Comparison of ENCODE assay signal across 14 cellular contexts in the genomic region with DNA sequence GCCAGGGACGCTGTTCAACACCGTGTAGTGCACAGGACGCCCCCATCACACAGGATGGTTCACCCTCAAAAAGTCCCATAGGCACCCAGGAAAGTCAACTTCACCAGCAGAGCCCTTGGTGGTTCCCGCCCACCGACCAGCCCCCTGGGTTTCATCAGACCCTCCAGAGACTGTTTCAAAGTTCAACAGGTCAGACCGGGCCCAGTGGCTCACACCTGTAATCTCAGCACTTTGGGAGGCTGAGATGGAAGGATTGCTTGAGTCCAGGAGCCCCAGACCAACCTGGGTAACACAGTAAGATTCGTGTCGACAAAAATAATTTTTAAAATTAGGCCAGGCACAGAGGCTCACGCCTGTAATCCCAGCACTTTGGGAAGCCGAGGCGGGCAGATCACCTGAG.
A peak's percentile ranks its signal among the peaks of the same experiment; 100 is the strongest.
DNase-seq lines count a peak whose midpoint lies in the region; ATAC-seq, FAIRE-seq and TF ChIP-seq lines count a peak whose summit lies in the region.
"Had no signal": no experiment of that assay in that cellular context is flagged by ENCODE, and none has a peak within 500 bp of the region (broad histone marks: within the 10 kb centered on the region; RNA-seq: fewer than 3 reads in every experiment).

No MANE protein-coding gene starts in this region.

- TF ChIP-seq POLR2A in testis (IDR thresholded peaks at IDR 0.05) (no peak), GM12892 (IDR thresholded peaks at IDR 0.05; ENCODE audit: low read depth, low read length) (no peak)

- TF ChIP-seq RAD21 in SK-N-SH (IDR thresholded peaks at IDR 0.05; ENCODE audit: low read length) = no peak

- H3F3A ChIP-seq in SK-N-SH (replicated peaks; ENCODE audit: insufficient read depth) = peaks cover 20% of the 10 kb centered on the region

- H3K27ac Mint-ChIP-seq in astrocyte (ENCODE audit: unreplicated experiment) = peak overlapping the region; percentile 100

- H3K36me3 ChIP-seq in SK-N-SH (replicated peaks in 1 of 2; ENCODE audit: control insufficient read depth in 1 of 2, insufficient read depth in 2 of 2, low read length in 1 of 2) (no peaks in the 10 kb centered on the region), astrocyte (ENCODE audit: insufficient read depth, low read length) (no peaks in the 10 kb centered on the region), muscle layer of colon (ENCODE audit: insufficient read depth, low read length) (no peaks in the 10 kb centered on the region), testis (ENCODE audit: low read depth, missing control alignments) (no peaks in the 10 kb centered on the region)

- ATAC-seq in SK-N-SH treated with all-trans-retinoic acid at 6 μM for 48 hours = no peak
- no peak for ATAC-seq in GM18502 (IDR thresholded peaks at IDR 0.05; ENCODE audit: poor library complexity, unreplicated experiment)

- no peaks in the 10 kb centered on the region for H3K9me3 Mint-ChIP-seq in astrocyte (ENCODE audit: unreplicated experiment)

- DNase-seq in SK-N-SH = no peak
- DNase-seq in astrocyte (ENCODE audit: low read depth) = no peak
- no peak for DNase-seq in testis
- no peak for DNase-seq in NCI-H2081 (lab: John Stamatoyannopoulos, UW)
- no peak for DNase-seq in GM12892 (ENCODE audit: insufficient read length)
- DNase-seq: activated CD4-positive, alpha-beta T cell treated with anti-CD3 and anti-CD28 coated beads, Interleukin-2, amount 50 U/mL, for 1 hour; activated naive CD4-positive, alpha-beta T cell; cortex of kidney; DMS79 treated with DMSO at 0.1 percent for 48 hours; foreskin fibroblast had no signal

- H3K4me1 ChIP-seq in SK-N-SH (ENCODE audit: control insufficient read depth in 1 of 2, insufficient read depth in 2 of 2, low read depth in 1 of 2, low read length in 1 of 2) (peaks cover 15% of the 10 kb centered on the region in 2 experiments; a peak in 3 of 4 replicates), astrocyte (ENCODE audit: insufficient read depth, low read length) (peaks cover 17% of the 10 kb centered on the region), muscle layer of colon (ENCODE audit: insufficient read depth, low read length) (peaks cover 11% of the 10 kb centered on the region), testis (peaks cover 22% of the 10 kb centered on the region)

- no peak for FAIRE-seq in astrocyte (lab: Jason Lieb, UNC)
- no peak for FAIRE-seq in GM12892 (lab: Jason Lieb, UNC)

- H3K4me1 Mint-ChIP-seq in astrocyte (ENCODE audit: low read depth, unreplicated experiment) = peaks cover 16% of the 10 kb centered on the region

- TF ChIP-seq EP300 in SK-N-SH (IDR thresholded peaks at IDR 0.05; ENCODE audit: borderline replicate concordance in 1 of 2, low read depth in 1 of 2, low read length in 1 of 2) = no peak

- no peaks in the 10 kb centered on the region for H3K9me3 ChIP-seq in SK-N-SH
- H3K9me3 ChIP-seq in astrocyte (ENCODE audit: insufficient read depth, low read depth, low read length) = no peaks in the 10 kb centered on the region
- no peaks in the 10 kb centered on the region for H3K9me3 ChIP-seq in muscle layer of colon (ENCODE audit: low read length)
- no peaks in the 10 kb centered on the region for H3K9me3 ChIP-seq in testis

- no peak overlapping the region for H3K4me3 Mint-ChIP-seq in astrocyte (ENCODE audit: unreplicated experiment)

- no peaks in the 10 kb centered on the region for H3K27me3 Mint-ChIP-seq in astrocyte (ENCODE audit: low read depth, unreplicated experiment)

- H4K20me1 ChIP-seq in SK-N-SH (ENCODE audit: insufficient read depth) (no peaks in the 10 kb centered on the region), astrocyte (ENCODE audit: insufficient read depth, low read length) (peaks cover 9% of the 10 kb centered on the region)

- H3K36me3 Mint-ChIP-seq in astrocyte (ENCODE audit: low read depth, unreplicated experiment) = peaks cover 17% of the 10 kb centered on the region

- CTCF ChIA-PET in SK-N-SH (lab: Yijun Ruan, JAX) = interaction anchor here (1.0 kb wide), 1 partner anchor 11 kb away, joined by 3 read pairs; no protein-coding TSS in a partner anchor

- H3K27me3 ChIP-seq in SK-N-SH (ENCODE audit: insufficient read depth) = no peaks in the 10 kb centered on the region
- no peaks in the 10 kb centered on the region for H3K27me3 ChIP-seq in astrocyte (ENCODE audit: insufficient read depth, low read length)
- no peaks in the 10 kb centered on the region for H3K27me3 ChIP-seq in muscle layer of colon (ENCODE audit: control insufficient read depth in 1 of 2, insufficient read depth in 2 of 2, low read length in 2 of 2)
- H3K27me3 ChIP-seq in testis = no peaks in the 10 kb centered on the region

- POLR2A ChIA-PET in SK-N-SH (lab: Yijun Ruan, JAX) = no interaction called here

- no peaks in the 10 kb centered on the region for H3K9me2 ChIP-seq in SK-N-SH

- H2AFZ ChIP-seq in SK-N-SH (ENCODE audit: low read depth) (no peak overlapping the region), astrocyte (ENCODE audit: low read depth, low read length) (no peak overlapping the region)

- H3K27ac ChIP-seq in SK-N-SH (ENCODE audit: low read depth in 2 of 2, low read length in 1 of 2) (peak overlapping the region; percentile 95 to 100), astrocyte (ENCODE audit: low read depth, low read length) (peak overlapping the region; percentile 99), muscle layer of colon (ENCODE audit: low read depth, low read length) (peak overlapping the region; percentile 75), testis (peak overlapping the region; percentile 78 to 80)
- H3K27ac ChIP-seq: 22Rv1 had no signal

- no peak overlapping the region for H3K9ac ChIP-seq in SK-N-SH
- peak overlapping the region; percentile 89 for H3K9ac ChIP-seq in astrocyte (ENCODE audit: low read length)
- H3K9ac ChIP-seq in muscle layer of colon (ENCODE audit: low read length) = peak overlapping the region; percentile 51

- TF ChIP-seq CTCF in SK-N-SH (IDR thresholded peaks at IDR 0.05) (no peak), astrocyte (IDR thresholded peaks at IDR 0.05; ENCODE audit: insufficient read depth, low read depth, low read length) (no peak), testis (IDR thresholded peaks at IDR 0.05) (no peak)

- WGBS in SK-N-SH (ENCODE audit: low lambda C conversion rate) = 94% methylated on average over 8 of the region's 11 CpGs
- WGBS in testis, 2 donors = 89 to 90% methylated on average over 11 of the region's 11 CpGs

- H3K79me2 ChIP-seq in SK-N-SH (ENCODE audit: insufficient read depth) (peaks cover 83% of the 10 kb centered on the region), astrocyte (ENCODE audit: insufficient read depth, low read length) (peaks cover 59% of the 10 kb centered on the region)

- H3K4me3 ChIP-seq in SK-N-SH (ENCODE audit: low read depth in 2 of 2, low read length in 1 of 2) = no peak overlapping the region
- no peak overlapping the region for H3K4me3 ChIP-seq in astrocyte (ENCODE audit: insufficient read depth, low read depth, low read length)
- H3K4me3 ChIP-seq in muscle layer of colon (ENCODE audit: low read depth in 1 of 2, low read length in 2 of 2) = no peak overlapping the region
- no peak overlapping the region for H3K4me3 ChIP-seq in testis

- intact Hi-C loops in testis (cut with DNase I; ENCODE audit: low total_unique reads) = loop anchor here (10.0 kb wide), 1 partner anchor 62 kb away; a partner anchor contains a TSS

- H3K4me2 ChIP-seq in SK-N-SH (peak overlapping the region; percentile 88; the same call in 1 of the 2 replicates), astrocyte (ENCODE audit: low read length) (no peak overlapping the region)

TF ChIP-seq in SK-N-SH, 30 proteins besides CTCF, POLR2A, EP300 and RAD21:
- TF ChIP-seq SMC3 (IDR thresholded peaks at IDR 0.05; ENCODE audit: low read depth, low read length) (no peak), CHD2 (IDR thresholded peaks at IDR 0.05; ENCODE audit: low read length, partially characterized antibody) (no peak), NFIC (IDR thresholded peaks at IDR 0.05; ENCODE audit: borderline replicate concordance) (no peak), FOXM1 (IDR thresholded peaks at IDR 0.05; ENCODE audit: low read depth) (no peak)

TF ChIP-seq in SK-N-SH treated with all-trans-retinoic acid at 6 μM for 48 hours, 23 proteins besides CTCF, POLR2A, EP300 and RAD21:
- TF ChIP-seq ZNF565 (CRISPR knock-in tag; conservative IDR thresholded peaks at IDR 0.05; ENCODE audit: low read depth) (no peak), RARB (CRISPR knock-in tag; IDR thresholded peaks at IDR 0.05) (no peak), PPARA (CRISPR knock-in tag; IDR thresholded peaks at IDR 0.05; ENCODE audit: borderline replicate concordance) (no peak), BACH2 (CRISPR knock-in tag; IDR thresholded peaks at IDR 0.05; ENCODE audit: borderline replicate concordance) (no peak), TCF4 (CRISPR knock-in tag; IDR thresholded peaks at IDR 0.05; ENCODE audit: borderline replicate concordance) (no peak)
- TF ChIP-seq, protein P1, sequence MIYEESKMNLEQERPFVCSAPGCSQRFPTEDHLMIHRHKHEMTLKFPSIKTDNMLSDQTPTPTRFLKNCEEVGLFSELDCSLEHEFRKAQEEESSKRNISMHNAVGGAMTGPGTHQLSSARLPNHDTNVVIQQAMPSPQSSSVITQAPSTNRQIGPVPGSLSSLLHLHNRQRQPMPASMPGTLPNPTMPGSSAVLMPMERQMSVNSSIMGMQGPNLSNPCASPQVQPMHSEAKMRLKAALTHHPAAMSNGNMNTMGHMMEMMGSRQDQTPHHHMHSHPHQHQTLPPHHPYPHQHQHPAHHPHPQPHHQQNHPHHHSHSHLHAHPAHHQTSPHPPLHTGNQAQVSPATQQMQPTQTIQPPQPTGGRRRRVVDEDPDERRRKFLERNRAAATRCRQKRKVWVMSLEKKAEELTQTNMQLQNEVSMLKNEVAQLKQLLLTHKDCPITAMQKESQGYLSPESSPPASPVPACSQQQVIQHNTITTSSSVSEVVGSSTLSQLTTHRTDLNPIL (CRISPR knock-in tag; IDR thresholded peaks at IDR 0.05; ENCODE audit: low read depth) = no peak
- TF ChIP-seq, protein P2, sequence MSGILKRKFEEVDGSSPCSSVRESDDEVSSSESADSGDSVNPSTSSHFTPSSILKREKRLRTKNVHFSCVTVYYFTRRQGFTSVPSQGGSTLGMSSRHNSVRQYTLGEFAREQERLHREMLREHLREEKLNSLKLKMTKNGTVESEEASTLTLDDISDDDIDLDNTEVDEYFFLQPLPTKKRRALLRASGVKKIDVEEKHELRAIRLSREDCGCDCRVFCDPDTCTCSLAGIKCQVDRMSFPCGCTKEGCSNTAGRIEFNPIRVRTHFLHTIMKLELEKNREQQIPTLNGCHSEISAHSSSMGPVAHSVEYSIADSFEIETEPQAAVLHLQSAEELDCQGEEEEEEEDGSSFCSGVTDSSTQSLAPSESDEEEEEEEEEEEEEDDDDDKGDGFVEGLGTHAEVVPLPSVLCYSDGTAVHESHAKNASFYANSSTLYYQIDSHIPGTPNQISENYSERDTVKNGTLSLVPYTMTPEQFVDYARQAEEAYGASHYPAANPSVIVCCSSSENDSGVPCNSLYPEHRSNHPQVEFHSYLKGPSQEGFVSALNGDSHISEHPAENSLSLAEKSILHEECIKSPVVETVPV (CRISPR knock-in tag; IDR thresholded peaks at IDR 0.05) = no peak
